In genomic region chr3:134337071-134337482, GRCh38 we compare ENCODE assay signal across 1 cellular context.
TF ChIP-seq lines count a peak whose summit lies in the region.

No MANE protein-coding gene starts in this region.

TF ChIP-seq in IMR-90, 13 proteins besides CTCF, POLR2A, EP300 and RAD21 (continued from another document):
- TF ChIP-seq MAFK (IDR thresholded peaks at IDR 0.05; ENCODE audit: low read depth, low read length) (no peak), ELK1 (IDR thresholded peaks at IDR 0.05; ENCODE audit: borderline replicate concordance, low read depth, low read length) (no peak), FOS (IDR thresholded peaks at IDR 0.05; ENCODE audit: low read depth, low read length) (no peak), MXI1 (IDR thresholded peaks at IDR 0.05; ENCODE audit: borderline replicate concordance, low read depth, low read length) (no peak), USF2 (IDR thresholded peaks at IDR 0.05; ENCODE audit: low read depth, low read length) (no peak), RFX5 (IDR thresholded peaks at IDR 0.05; ENCODE audit: low read depth, low read length) (no peak), MAZ (IDR thresholded peaks at IDR 0.05; ENCODE audit: borderline replicate concordance, low read depth, low read length) (no peak)
